Comparison of ENCODE assay signal across 8 cellular contexts in the genomic region with DNA sequence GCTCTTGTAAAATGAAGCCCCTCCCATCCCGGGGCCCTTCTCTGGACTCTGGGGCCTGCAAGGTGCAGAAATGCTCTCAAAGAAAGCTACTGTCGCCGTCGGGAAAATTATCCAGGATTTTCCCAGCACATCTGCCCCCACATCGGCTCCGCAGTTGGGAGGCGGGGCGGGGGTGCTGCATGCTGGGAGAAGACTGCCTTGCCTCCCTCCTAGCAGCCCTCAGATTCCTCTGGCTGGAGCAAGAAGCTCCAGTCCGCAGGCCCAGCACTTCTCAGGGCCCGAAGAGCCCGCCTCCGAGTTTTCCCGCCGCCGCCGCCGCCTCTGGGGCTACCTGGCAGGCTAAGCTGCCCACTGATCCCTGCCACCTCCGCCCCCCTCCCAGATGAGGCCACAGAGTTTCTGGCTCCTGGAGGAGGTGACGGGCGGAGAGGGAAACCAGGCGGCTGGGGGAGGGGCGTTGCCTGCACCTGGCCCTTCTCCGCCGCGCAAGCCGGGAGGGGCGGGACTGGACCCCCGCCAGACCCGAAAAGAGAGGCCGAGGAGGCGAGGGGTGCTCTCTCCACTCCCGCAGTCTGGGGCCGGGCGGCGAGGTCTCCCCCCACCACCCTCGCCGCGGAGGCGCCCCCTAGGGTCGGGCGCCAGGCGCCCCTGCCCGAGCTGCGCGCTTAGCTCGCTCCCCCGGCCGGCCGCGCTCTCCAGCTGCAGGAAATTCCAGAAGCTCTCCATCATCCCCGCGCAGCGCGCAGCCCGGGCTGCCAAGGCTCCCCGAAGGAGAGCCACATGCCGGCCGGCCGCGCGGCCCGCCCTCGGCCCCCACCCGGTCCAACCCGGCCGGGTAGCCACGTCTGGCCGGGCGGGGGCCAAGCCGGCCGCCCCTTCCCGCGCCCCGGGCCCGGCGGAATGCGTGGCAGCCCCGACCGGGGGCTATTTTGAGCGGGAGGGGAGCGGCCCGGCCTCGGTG. TPM values are rescaled to one million over a fixed set of nuclear protein-coding genes. Genes with fewer than 3 reads are reported as not detected.
DNase-seq lines count a peak whose midpoint lies in the region; ATAC-seq and TF ChIP-seq lines count a peak whose summit lies in the region.

No MANE protein-coding gene starts in this region.

- no peaks in the 10 kb centered on the region for H3K9me3 ChIP-seq in iPS DF 6.9 (ENCODE audit: control insufficient read depth, insufficient read depth, low read length)
- no peaks in the 10 kb centered on the region for H3K9me3 ChIP-seq in gastrocnemius medialis

- ATAC-seq in gastrocnemius medialis = peak; percentile 41 to 47
- no peak for ATAC-seq in HG02763 (IDR thresholded peaks at IDR 0.05; ENCODE audit: unreplicated experiment)

- no peaks in the 10 kb centered on the region for H3K27me3 ChIP-seq in iPS DF 6.9 (ENCODE audit: control insufficient read depth, insufficient read depth, low read length)
- no peaks in the 10 kb centered on the region for H3K27me3 ChIP-seq in gastrocnemius medialis

- H3K36me3 ChIP-seq in iPS DF 6.9 (ENCODE audit: control insufficient read depth, insufficient read depth, low read length) (no peaks in the 10 kb centered on the region), gastrocnemius medialis (no peaks in the 10 kb centered on the region)

- H3K4me3 ChIP-seq in AG09309 (ENCODE audit: control insufficient read depth, low read depth, low read length) (peak overlapping the region; percentile 40), iPS DF 6.9 (ENCODE audit: low read length) (peak overlapping the region; percentile 53; the same call in 1 of the 2 replicates), gastrocnemius medialis (peak overlapping the region; percentile 52 to 66 (median 58))

- H3K27ac ChIP-seq in iPS DF 6.9 (ENCODE audit: low read length) (no peak overlapping the region), gastrocnemius medialis (peak overlapping the region; percentile 95 to 100 (median 98))

- in situ Hi-C loops in gastrocnemius medialis (cut with MboI; ENCODE audit: low sequenced_read_pairs in 4 of 4) = no loop called here

- WGBS in iPS DF 6.9 (ENCODE audit: insufficient coverage, insufficient read length) = no CpG with 5 or more reads among the region's 83 CpGs

- H3K4me1 ChIP-seq in iPS DF 6.9 (ENCODE audit: control insufficient read depth, insufficient read depth, low read length) (peaks cover 28% of the 10 kb centered on the region), gastrocnemius medialis (peaks cover 82 to 85% of the 10 kb centered on the region in 2 donors)

- DNase-seq in AG09309 (ENCODE audit: low read depth) = no peak
- DNase-seq in NCI-H1048 (lab: John Stamatoyannopoulos, UW) = peak; percentile 26
- peak; percentile 95 for DNase-seq in astrocyte of the hippocampus (ENCODE audit: low read depth, low spot score)
- no peak for DNase-seq in iPS DF 6.9 (ENCODE audit: low read depth, low spot score)
- DNase-seq in gastrocnemius medialis = peak in 1 of 2 donors; percentile 87
- no peak for DNase-seq in activated CD8-positive, alpha-beta memory T cell treated with anti-CD3 and anti-CD28 coated beads, Interleukin-2, amount 50 U/mL, for 4 hours
- no peak for DNase-seq in activated CD4-positive, alpha-beta T cell treated with anti-CD3 and anti-CD28 coated beads, Interleukin-2, amount 50 U/mL, for 1 hour

- TF ChIP-seq CTCF in AG09309 (IDR thresholded peaks at IDR 0.05; ENCODE audit: control insufficient read depth, insufficient read depth, low read depth, low read length, missing control alignments) (peak; percentile 11), gastrocnemius medialis (IDR thresholded peaks at IDR 0.05 in 4 of 5, conservative IDR thresholded peaks at IDR 0.05 in 1 of 5) (peak in 2 of 5 experiments; percentile 30 to 51)

- peak; percentile 27 to 57 for TF ChIP-seq POLR2A in gastrocnemius medialis (IDR thresholded peaks at IDR 0.05)

- intact Hi-C loops in gastrocnemius medialis (cut with DNase I; ENCODE audit: low total_unique reads) = loop anchor here (10.0 kb wide), 1 partner anchor 1340 kb away; a partner anchor contains a TSS

RNA-seq across cellular contexts. Expression of a gene that starts 28.8 kb away (rescaled TPM):
- 10 to 100 TPM; 22.2 to 57.9 (median 35.2) TPM for total RNA-seq in gastrocnemius medialis

RNA-seq across cellular contexts. Expression of a gene that starts 59.8 kb away (rescaled TPM):
- 1 to 10 TPM; 1.3 to 5.8 (median 4.7) TPM for total RNA-seq in gastrocnemius medialis

Comparison
In these comparisons a context has a peak if more than half of its experiments do, and no peak if none do; other contexts are left out.
1. DNase-seq: peak in NCI-H1048 (single experiment) and astrocyte of the hippocampus (single experiment); none in AG09309 (single experiment), iPS DF 6.9 (single experiment), activated CD8-positive, alpha-beta memory T cell treated with anti-CD3 and anti-CD28 coated beads, Interleukin-2, amount 50 U/mL, for 4 hours (single experiment) and activated CD4-positive, alpha-beta T cell treated with anti-CD3 and anti-CD28 coated beads, Interleukin-2, amount 50 U/mL, for 1 hour (single experiment).
2. Peak in every context shown above with its lines, with median percentiles within 50 percentile points of each other: H3K4me3 ChIP-seq.